ENCODE assay signal across 1 cellular context in the genomic region with DNA sequence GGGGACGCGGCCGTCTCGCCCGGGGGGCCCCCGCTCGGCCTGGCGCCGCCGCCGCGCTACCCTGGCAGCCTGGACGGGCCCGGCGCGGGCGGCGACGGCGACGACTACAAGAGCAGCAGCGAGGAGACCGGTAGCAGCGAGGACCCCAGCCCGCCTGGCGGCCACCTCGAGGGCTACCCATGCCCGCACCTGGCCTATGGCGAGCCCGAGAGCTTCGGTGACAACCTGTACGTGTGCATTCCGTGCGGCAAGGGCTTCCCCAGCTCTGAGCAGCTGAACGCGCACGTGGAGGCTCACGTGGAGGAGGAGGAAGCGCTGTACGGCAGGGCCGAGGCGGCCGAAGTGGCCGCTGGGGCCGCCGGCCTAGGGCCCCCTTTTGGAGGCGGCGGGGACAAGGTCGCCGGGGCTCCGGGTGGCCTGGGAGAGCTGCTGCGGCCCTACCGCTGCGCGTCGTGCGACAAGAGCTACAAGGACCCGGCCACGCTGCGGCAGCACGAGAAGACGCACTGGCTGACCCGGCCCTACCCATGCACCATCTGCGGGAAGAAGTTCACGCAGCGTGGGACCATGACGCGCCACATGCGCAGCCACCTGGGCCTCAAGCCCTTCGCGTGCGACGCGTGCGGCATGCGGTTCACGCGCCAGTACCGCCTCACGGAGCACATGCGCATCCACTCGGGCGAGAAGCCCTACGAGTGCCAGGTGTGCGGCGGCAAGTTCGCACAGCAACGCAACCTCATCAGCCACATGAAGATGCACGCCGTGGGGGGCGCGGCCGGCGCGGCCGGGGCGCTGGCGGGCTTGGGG.
TF ChIP-seq lines count a peak whose summit lies in the region.

No MANE protein-coding gene starts in this region.

TF ChIP-seq in WTC11, 78 proteins besides CTCF, POLR2A, EP300 and RAD21 (continued from another document and continues in another):
- TF ChIP-seq, protein P1, sequence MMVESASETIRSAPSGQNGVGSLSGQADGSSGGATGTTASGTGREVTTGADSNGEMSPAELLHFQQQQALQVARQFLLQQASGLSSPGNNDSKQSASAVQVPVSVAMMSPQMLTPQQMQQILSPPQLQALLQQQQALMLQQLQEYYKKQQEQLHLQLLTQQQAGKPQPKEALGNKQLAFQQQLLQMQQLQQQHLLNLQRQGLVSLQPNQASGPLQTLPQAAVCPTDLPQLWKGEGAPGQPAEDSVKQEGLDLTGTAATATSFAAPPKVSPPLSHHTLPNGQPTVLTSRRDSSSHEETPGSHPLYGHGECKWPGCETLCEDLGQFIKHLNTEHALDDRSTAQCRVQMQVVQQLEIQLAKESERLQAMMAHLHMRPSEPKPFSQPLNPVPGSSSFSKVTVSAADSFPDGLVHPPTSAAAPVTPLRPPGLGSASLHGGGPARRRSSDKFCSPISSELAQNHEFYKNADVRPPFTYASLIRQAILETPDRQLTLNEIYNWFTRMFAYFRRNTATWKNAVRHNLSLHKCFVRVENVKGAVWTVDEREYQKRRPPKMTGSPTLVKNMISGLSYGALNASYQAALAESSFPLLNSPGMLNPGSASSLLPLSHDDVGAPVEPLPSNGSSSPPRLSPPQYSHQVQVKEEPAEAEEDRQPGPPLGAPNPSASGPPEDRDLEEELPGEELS (CRISPR knock-in tag; IDR thresholded peaks at IDR 0.05) = peak; percentile 61; the same call in 1 of the 2 replicates
- TF ChIP-seq, protein P2, sequence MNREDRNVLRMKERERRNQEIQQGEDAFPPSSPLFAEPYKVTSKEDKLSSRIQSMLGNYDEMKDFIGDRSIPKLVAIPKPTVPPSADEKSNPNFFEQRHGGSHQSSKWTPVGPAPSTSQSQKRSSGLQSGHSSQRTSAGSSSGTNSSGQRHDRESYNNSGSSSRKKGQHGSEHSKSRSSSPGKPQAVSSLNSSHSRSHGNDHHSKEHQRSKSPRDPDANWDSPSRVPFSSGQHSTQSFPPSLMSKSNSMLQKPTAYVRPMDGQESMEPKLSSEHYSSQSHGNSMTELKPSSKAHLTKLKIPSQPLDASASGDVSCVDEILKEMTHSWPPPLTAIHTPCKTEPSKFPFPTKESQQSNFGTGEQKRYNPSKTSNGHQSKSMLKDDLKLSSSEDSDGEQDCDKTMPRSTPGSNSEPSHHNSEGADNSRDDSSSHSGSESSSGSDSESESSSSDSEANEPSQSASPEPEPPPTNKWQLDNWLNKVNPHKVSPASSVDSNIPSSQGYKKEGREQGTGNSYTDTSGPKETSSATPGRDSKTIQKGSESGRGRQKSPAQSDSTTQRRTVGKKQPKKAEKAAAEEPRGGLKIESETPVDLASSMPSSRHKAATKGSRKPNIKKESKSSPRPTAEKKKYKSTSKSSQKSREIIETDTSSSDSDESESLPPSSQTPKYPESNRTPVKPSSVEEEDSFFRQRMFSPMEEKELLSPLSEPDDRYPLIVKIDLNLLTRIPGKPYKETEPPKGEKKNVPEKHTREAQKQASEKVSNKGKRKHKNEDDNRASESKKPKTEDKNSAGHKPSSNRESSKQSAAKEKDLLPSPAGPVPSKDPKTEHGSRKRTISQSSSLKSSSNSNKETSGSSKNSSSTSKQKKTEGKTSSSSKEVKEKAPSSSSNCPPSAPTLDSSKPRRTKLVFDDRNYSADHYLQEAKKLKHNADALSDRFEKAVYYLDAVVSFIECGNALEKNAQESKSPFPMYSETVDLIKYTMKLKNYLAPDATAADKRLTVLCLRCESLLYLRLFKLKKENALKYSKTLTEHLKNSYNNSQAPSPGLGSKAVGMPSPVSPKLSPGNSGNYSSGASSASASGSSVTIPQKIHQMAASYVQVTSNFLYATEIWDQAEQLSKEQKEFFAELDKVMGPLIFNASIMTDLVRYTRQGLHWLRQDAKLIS (CRISPR knock-in tag; IDR thresholded peaks at IDR 0.05; ENCODE audit: borderline replicate concordance) = no peak
- TF ChIP-seq, protein P3, sequence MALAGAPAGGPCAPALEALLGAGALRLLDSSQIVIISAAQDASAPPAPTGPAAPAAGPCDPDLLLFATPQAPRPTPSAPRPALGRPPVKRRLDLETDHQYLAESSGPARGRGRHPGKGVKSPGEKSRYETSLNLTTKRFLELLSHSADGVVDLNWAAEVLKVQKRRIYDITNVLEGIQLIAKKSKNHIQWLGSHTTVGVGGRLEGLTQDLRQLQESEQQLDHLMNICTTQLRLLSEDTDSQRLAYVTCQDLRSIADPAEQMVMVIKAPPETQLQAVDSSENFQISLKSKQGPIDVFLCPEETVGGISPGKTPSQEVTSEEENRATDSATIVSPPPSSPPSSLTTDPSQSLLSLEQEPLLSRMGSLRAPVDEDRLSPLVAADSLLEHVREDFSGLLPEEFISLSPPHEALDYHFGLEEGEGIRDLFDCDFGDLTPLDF (CRISPR knock-in tag; IDR thresholded peaks at IDR 0.05) = 0 out of 2 replicates have a peak, but pooled peaks have one; percentile 61
- TF ChIP-seq ZNF396 (CRISPR knock-in tag; IDR thresholded peaks at IDR 0.05; ENCODE audit: borderline replicate concordance) (no peak), ZNF263 (CRISPR knock-in tag; IDR thresholded peaks at IDR 0.05; ENCODE audit: low read depth) (no peak), SMAD4 (CRISPR knock-in tag; IDR thresholded peaks at IDR 0.05) (no peak), NR2C2 (CRISPR knock-in tag; IDR thresholded peaks at IDR 0.05) (peak; percentile 23; the same call in 1 of the 2 replicates), FOXK1 (CRISPR knock-in tag; IDR thresholded peaks at IDR 0.05) (peak; percentile 68; the same call in 1 of the 2 replicates), NFATC4 (CRISPR knock-in tag; IDR thresholded peaks at IDR 0.05) (no peak), NFE2L1 (CRISPR knock-in tag; IDR thresholded peaks at IDR 0.05) (no peak), RELA (CRISPR knock-in tag; IDR thresholded peaks at IDR 0.05; ENCODE audit: borderline replicate concordance) (no peak), MYBL2 (CRISPR knock-in tag; IDR thresholded peaks at IDR 0.05) (no peak), ZNF671 (CRISPR knock-in tag; IDR thresholded peaks at IDR 0.05) (no peak), TP53 (CRISPR knock-in tag; IDR thresholded peaks at IDR 0.05) (0 out of 2 replicates have a peak, but pooled peaks have one; percentile 45), OVOL2 (CRISPR knock-in tag; IDR thresholded peaks at IDR 0.05; ENCODE audit: borderline replicate concordance) (no peak), ZNF416 (CRISPR knock-in tag; IDR thresholded peaks at IDR 0.05) (no peak), CREM (CRISPR knock-in tag; IDR thresholded peaks at IDR 0.05) (no peak), ESRRA (CRISPR knock-in tag; IDR thresholded peaks at IDR 0.05; ENCODE audit: borderline replicate concordance) (no peak), SP1 (CRISPR knock-in tag; conservative IDR thresholded peaks at IDR 0.05) (0 out of 2 replicates have a peak, but pooled peaks have one; percentile 1), SOX15 (CRISPR knock-in tag; IDR thresholded peaks at IDR 0.05) (no peak), TEAD4 (CRISPR knock-in tag; IDR thresholded peaks at IDR 0.05) (peak; percentile 67), ZNF138 (CRISPR knock-in tag; conservative IDR thresholded peaks at IDR 0.05) (0 out of 2 replicates have a peak, but pooled peaks have one; percentile 16), ZNF232 (CRISPR knock-in tag; IDR thresholded peaks at IDR 0.05) (no peak), ELF4 (CRISPR knock-in tag; IDR thresholded peaks at IDR 0.05; ENCODE audit: low read depth) (no peak), NR1H2 (CRISPR knock-in tag; IDR thresholded peaks at IDR 0.05) (no peak), CBFB (CRISPR knock-in tag; IDR thresholded peaks at IDR 0.05; ENCODE audit: low read depth) (peak; percentile 12; the same call in 1 of the 2 replicates), CREB1 (CRISPR knock-in tag; IDR thresholded peaks at IDR 0.05) (no peak)
- TF ChIP-seq, protein P4, sequence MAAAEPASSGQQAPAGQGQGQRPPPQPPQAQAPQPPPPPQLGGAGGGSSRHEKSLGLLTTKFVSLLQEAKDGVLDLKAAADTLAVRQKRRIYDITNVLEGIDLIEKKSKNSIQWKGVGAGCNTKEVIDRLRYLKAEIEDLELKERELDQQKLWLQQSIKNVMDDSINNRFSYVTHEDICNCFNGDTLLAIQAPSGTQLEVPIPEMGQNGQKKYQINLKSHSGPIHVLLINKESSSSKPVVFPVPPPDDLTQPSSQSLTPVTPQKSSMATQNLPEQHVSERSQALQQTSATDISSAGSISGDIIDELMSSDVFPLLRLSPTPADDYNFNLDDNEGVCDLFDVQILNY (CRISPR knock-in tag; IDR thresholded peaks at IDR 0.05) = no peak
- TF ChIP-seq, protein P5, sequence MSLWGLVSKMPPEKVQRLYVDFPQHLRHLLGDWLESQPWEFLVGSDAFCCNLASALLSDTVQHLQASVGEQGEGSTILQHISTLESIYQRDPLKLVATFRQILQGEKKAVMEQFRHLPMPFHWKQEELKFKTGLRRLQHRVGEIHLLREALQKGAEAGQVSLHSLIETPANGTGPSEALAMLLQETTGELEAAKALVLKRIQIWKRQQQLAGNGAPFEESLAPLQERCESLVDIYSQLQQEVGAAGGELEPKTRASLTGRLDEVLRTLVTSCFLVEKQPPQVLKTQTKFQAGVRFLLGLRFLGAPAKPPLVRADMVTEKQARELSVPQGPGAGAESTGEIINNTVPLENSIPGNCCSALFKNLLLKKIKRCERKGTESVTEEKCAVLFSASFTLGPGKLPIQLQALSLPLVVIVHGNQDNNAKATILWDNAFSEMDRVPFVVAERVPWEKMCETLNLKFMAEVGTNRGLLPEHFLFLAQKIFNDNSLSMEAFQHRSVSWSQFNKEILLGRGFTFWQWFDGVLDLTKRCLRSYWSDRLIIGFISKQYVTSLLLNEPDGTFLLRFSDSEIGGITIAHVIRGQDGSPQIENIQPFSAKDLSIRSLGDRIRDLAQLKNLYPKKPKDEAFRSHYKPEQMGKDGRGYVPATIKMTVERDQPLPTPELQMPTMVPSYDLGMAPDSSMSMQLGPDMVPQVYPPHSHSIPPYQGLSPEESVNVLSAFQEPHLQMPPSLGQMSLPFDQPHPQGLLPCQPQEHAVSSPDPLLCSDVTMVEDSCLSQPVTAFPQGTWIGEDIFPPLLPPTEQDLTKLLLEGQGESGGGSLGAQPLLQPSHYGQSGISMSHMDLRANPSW (CRISPR knock-in tag; conservative IDR thresholded peaks at IDR 0.05; ENCODE audit: low read depth) = no peak
- TF ChIP-seq, protein P6, sequence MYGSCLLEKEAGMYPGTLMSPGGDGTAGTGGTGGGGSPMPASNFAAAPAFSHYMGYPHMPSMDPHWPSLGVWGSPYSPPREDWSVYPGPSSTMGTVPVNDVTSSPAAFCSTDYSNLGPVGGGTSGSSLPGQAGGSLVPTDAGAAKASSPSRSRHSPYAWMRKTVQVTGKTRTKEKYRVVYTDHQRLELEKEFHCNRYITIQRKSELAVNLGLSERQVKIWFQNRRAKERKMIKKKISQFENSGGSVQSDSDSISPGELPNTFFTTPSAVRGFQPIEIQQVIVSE (CRISPR knock-in tag; IDR thresholded peaks at IDR 0.05; ENCODE audit: borderline replicate concordance) = no peak
- TF ChIP-seq, protein P7, sequence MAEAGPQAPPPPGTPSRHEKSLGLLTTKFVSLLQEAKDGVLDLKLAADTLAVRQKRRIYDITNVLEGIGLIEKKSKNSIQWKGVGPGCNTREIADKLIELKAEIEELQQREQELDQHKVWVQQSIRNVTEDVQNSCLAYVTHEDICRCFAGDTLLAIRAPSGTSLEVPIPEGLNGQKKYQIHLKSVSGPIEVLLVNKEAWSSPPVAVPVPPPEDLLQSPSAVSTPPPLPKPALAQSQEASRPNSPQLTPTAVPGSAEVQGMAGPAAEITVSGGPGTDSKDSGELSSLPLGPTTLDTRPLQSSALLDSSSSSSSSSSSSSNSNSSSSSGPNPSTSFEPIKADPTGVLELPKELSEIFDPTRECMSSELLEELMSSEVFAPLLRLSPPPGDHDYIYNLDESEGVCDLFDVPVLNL (CRISPR knock-in tag; IDR thresholded peaks at IDR 0.05; ENCODE audit: borderline replicate concordance, low read depth) = peak; percentile 33; the same call in 1 of the 2 replicates
- TF ChIP-seq, protein P8, sequence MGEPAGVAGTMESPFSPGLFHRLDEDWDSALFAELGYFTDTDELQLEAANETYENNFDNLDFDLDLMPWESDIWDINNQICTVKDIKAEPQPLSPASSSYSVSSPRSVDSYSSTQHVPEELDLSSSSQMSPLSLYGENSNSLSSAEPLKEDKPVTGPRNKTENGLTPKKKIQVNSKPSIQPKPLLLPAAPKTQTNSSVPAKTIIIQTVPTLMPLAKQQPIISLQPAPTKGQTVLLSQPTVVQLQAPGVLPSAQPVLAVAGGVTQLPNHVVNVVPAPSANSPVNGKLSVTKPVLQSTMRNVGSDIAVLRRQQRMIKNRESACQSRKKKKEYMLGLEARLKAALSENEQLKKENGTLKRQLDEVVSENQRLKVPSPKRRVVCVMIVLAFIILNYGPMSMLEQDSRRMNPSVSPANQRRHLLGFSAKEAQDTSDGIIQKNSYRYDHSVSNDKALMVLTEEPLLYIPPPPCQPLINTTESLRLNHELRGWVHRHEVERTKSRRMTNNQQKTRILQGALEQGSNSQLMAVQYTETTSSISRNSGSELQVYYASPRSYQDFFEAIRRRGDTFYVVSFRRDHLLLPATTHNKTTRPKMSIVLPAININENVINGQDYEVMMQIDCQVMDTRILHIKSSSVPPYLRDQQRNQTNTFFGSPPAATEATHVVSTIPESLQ (CRISPR knock-in tag; IDR thresholded peaks at IDR 0.05) = no peak
- TF ChIP-seq, protein P9, sequence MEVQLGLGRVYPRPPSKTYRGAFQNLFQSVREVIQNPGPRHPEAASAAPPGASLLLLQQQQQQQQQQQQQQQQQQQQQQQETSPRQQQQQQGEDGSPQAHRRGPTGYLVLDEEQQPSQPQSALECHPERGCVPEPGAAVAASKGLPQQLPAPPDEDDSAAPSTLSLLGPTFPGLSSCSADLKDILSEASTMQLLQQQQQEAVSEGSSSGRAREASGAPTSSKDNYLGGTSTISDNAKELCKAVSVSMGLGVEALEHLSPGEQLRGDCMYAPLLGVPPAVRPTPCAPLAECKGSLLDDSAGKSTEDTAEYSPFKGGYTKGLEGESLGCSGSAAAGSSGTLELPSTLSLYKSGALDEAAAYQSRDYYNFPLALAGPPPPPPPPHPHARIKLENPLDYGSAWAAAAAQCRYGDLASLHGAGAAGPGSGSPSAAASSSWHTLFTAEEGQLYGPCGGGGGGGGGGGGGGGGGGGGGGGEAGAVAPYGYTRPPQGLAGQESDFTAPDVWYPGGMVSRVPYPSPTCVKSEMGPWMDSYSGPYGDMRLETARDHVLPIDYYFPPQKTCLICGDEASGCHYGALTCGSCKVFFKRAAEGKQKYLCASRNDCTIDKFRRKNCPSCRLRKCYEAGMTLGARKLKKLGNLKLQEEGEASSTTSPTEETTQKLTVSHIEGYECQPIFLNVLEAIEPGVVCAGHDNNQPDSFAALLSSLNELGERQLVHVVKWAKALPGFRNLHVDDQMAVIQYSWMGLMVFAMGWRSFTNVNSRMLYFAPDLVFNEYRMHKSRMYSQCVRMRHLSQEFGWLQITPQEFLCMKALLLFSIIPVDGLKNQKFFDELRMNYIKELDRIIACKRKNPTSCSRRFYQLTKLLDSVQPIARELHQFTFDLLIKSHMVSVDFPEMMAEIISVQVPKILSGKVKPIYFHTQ (CRISPR knock-in tag; IDR thresholded peaks at IDR 0.05) = no peak
- TF ChIP-seq, protein P10, sequence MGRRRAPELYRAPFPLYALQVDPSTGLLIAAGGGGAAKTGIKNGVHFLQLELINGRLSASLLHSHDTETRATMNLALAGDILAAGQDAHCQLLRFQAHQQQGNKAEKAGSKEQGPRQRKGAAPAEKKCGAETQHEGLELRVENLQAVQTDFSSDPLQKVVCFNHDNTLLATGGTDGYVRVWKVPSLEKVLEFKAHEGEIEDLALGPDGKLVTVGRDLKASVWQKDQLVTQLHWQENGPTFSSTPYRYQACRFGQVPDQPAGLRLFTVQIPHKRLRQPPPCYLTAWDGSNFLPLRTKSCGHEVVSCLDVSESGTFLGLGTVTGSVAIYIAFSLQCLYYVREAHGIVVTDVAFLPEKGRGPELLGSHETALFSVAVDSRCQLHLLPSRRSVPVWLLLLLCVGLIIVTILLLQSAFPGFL (CRISPR knock-in tag; IDR thresholded peaks at IDR 0.05; ENCODE audit: borderline replicate concordance) = no peak
- TF ChIP-seq, protein P11, sequence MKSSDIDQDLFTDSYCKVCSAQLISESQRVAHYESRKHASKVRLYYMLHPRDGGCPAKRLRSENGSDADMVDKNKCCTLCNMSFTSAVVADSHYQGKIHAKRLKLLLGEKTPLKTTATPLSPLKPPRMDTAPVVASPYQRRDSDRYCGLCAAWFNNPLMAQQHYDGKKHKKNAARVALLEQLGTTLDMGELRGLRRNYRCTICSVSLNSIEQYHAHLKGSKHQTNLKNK (CRISPR knock-in tag; IDR thresholded peaks at IDR 0.05) = no peak
